2 cellular contexts compared by ENCODE assay signal in genomic region chr16:56422896-56423441, GRCh38.
TF ChIP-seq lines count a peak whose summit lies in the region.

No MANE protein-coding gene starts in this region.

TF ChIP-seq in SK-N-SH, 30 proteins besides CTCF, POLR2A, EP300 and RAD21 (continued from another document):
- TF ChIP-seq IRF3 (IDR thresholded peaks at IDR 0.05; ENCODE audit: low read depth, low read length) (no peak), ZBTB33 (IDR thresholded peaks at IDR 0.05; ENCODE audit: borderline replicate concordance, low read depth) (no peak), RFX5 (IDR thresholded peaks at IDR 0.05; ENCODE audit: low read length) (no peak), CHD2 (IDR thresholded peaks at IDR 0.05; ENCODE audit: low read length, partially characterized antibody) (no peak), SIN3A (IDR thresholded peaks at IDR 0.05; ENCODE audit: borderline replicate concordance, low read depth, low read length) (no peak), USF2 (IDR thresholded peaks at IDR 0.05; ENCODE audit: borderline replicate concordance, low read depth, low read length) (no peak), NRF1 (IDR thresholded peaks at IDR 0.05; ENCODE audit: low read depth, low read length) (no peak), EZH2phosphoT487 (IDR thresholded peaks at IDR 0.05; ENCODE audit: borderline replicate concordance, low read depth) (no peak), FOSL2 (IDR thresholded peaks at IDR 0.05; ENCODE audit: borderline replicate concordance, low read depth) (no peak), TEAD4 (IDR thresholded peaks at IDR 0.05; ENCODE audit: borderline replicate concordance, insufficient read depth) (no peak)

TF ChIP-seq in SK-N-SH treated with all-trans-retinoic acid at 6 μM for 48 hours, 23 proteins besides CTCF, POLR2A, EP300 and RAD21:
- no peak for TF ChIP-seq TSHZ2 (CRISPR knock-in tag; IDR thresholded peaks at IDR 0.05)
- no peak for TF ChIP-seq ZNF70 (CRISPR knock-in tag; IDR thresholded peaks at IDR 0.05)
